ENCODE assay signal across 8 cellular contexts in genomic region chr3:129592362-129593150, GRCh38. TPM values are rescaled to one million over a fixed set of nuclear protein-coding genes. Genes with fewer than 3 reads are reported as not detected.
DNase-seq lines count a peak whose midpoint lies in the region; ATAC-seq and TF ChIP-seq lines count a peak whose summit lies in the region.

No MANE protein-coding gene starts in this region.

- H3K4me1 ChIP-seq in muscle layer of colon (ENCODE audit: insufficient read depth, low read length), result peaks cover 51% of the 10 kb centered on the region

- H3K9me3 ChIP-seq in muscle layer of colon (ENCODE audit: low read length), result no peaks in the 10 kb centered on the region

- peak overlapping the region; percentile 62 for H3K27ac ChIP-seq in muscle layer of colon (ENCODE audit: low read depth, low read length)

- no peaks in the 10 kb centered on the region for H3K27me3 ChIP-seq in muscle layer of colon (ENCODE audit: control insufficient read depth in 1 of 2, insufficient read depth in 2 of 2, low read length in 2 of 2)

- no peaks in the 10 kb centered on the region for H3K9me3 Mint-ChIP-seq in activated CD4-positive, alpha-beta T cell treated with anti-CD3 and anti-CD28 coated beads, Interleukin-2, amount 10 ng/mL, durations not matched to agents 7 days and 5 days

- no peak overlapping the region for H3K9ac ChIP-seq in muscle layer of colon (ENCODE audit: low read length)

- CTCF ChIA-PET in activated CD4-positive, alpha-beta T cell treated with anti-CD3 and anti-CD28 coated beads, Interleukin-2, amount 10 ng/mL, durations not matched to agents 7 days and 5 days (lab: Charles Lee), result interaction anchor here (0.6 to 2.0 kb wide), 6 partner anchors 13 to 106 kb away, joined by 3 to 4 read pairs (median 3); no protein-coding TSS in a partner anchor

- no peaks in the 10 kb centered on the region for H3K36me3 Mint-ChIP-seq in activated CD4-positive, alpha-beta T cell treated with anti-CD3 and anti-CD28 coated beads, Interleukin-2, amount 10 ng/mL, durations not matched to agents 7 days and 5 days (ENCODE audit: low read depth)

- ATAC-seq in HG02852 (IDR thresholded peaks at IDR 0.05; ENCODE audit: unreplicated experiment), result no peak

- DNase-seq in activated CD4-positive, alpha-beta T cell treated with anti-CD3 and anti-CD28 coated beads, Interleukin-2, amount 10 ng/mL, durations not matched to agents 7 days and 5 days, result no peak
- no peak for DNase-seq in activated CD4-positive, alpha-beta T cell treated with anti-CD3 and anti-CD28 coated beads, Interleukin-2, amount 50 U/mL, for 1 hour
- DNase-seq in epithelial cell of proximal tubule (ENCODE audit: low read depth) (no peak), ureter (ENCODE audit: low spot score) (peak; percentile 84), NCI-H526 (lab: John Stamatoyannopoulos, UW) (no peak), GM20000 (ENCODE audit: low spot score) (no peak)

- H3K27ac Mint-ChIP-seq in activated CD4-positive, alpha-beta T cell treated with anti-CD3 and anti-CD28 coated beads, Interleukin-2, amount 10 ng/mL, durations not matched to agents 7 days and 5 days, result peak overlapping the region; percentile 5

- no peak overlapping the region for H3K4me3 Mint-ChIP-seq in activated CD4-positive, alpha-beta T cell treated with anti-CD3 and anti-CD28 coated beads, Interleukin-2, amount 10 ng/mL, durations not matched to agents 7 days and 5 days

- no peaks in the 10 kb centered on the region for H3K36me3 ChIP-seq in muscle layer of colon (ENCODE audit: insufficient read depth, low read length)

- H3K4me1 Mint-ChIP-seq in activated CD4-positive, alpha-beta T cell treated with anti-CD3 and anti-CD28 coated beads, Interleukin-2, amount 10 ng/mL, durations not matched to agents 7 days and 5 days, result peaks cover 22% of the 10 kb centered on the region

- peak overlapping the region; percentile 6 for H3K4me3 ChIP-seq in epithelial cell of proximal tubule (ENCODE audit: low read depth, low read length)
- no peak overlapping the region for H3K4me3 ChIP-seq in muscle layer of colon (ENCODE audit: low read depth in 1 of 2, low read length in 2 of 2)

- POLR2A ChIA-PET in activated CD4-positive, alpha-beta T cell treated with anti-CD3 and anti-CD28 coated beads, Interleukin-2, amount 10 ng/mL, durations not matched to agents 7 days and 5 days (lab: Charles Lee), result no interaction called here

- H3K27me3 Mint-ChIP-seq in activated CD4-positive, alpha-beta T cell treated with anti-CD3 and anti-CD28 coated beads, Interleukin-2, amount 10 ng/mL, durations not matched to agents 7 days and 5 days, result peaks cover 50% of the 10 kb centered on the region

- TF ChIP-seq CTCF in epithelial cell of proximal tubule (conservative IDR thresholded peaks at IDR 0.05; ENCODE audit: low read depth, low read length) (no peak), GM20000 (IDR thresholded peaks at IDR 0.05; ENCODE audit: extremely low read depth, missing control alignments) (no peak)

RNA-seq across cellular contexts. Expression of gene PLXND1, which starts 13.9 kb away (rescaled TPM):
- 1 to 10 TPM; 1.2 to 1.4 TPM for total RNA-seq in activated CD4-positive, alpha-beta T cell treated with anti-CD3 and anti-CD28 coated beads, Interleukin-2, amount 10 ng/mL, durations not matched to agents 7 days and 5 days
- total RNA-seq in epithelial cell of proximal tubule (27.3 and 30.7 TPM in 2 replicates), ureter (138 TPM)

RNA-seq across cellular contexts. Expression of gene H1-8, which starts 49.6 kb away (rescaled TPM):
- not detected for total RNA-seq in activated CD4-positive, alpha-beta T cell treated with anti-CD3 and anti-CD28 coated beads, Interleukin-2, amount 10 ng/mL, durations not matched to agents 7 days and 5 days
- total RNA-seq in epithelial cell of proximal tubule (not detected in 2 replicates), ureter (not detected)

Comparison
In these comparisons a context has a peak if more than half of its experiments do, and no peak if none do; other contexts are left out.
1. RNA of gene PLXND1, which starts 13.9 kb away (total RNA-seq): 138 TPM in ureter (single experiment) and 27.3 to 30.7 TPM in epithelial cell of proximal tubule; 1.2 to 1.4 TPM in activated CD4-positive, alpha-beta T cell treated with anti-CD3 and anti-CD28 coated beads, Interleukin-2, amount 10 ng/mL, durations not matched to agents 7 days and 5 days; every median in the first group is over 10 times any median in the second.